ENCODE assay signal across 17 cellular contexts in the genomic region with DNA sequence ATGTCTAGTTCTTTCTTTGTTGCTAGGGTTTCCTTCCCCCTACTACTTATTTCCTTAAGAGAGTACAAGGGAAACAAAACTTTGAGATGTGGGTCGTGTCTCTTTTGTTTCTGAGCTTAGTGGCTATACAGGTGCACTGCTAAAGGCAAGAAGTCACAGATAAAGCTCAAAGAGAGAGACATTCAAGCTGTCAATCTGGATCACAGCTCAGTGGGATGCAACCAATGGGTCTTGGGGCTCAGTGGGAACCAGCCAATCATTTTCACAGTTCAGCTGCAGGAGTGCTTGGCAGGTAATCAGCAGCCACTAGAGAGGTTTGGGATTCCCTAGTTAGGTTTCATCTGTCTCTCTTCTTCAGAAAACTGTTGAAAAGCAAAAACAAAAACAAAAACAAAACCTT.
DNase-seq lines count a peak whose midpoint lies in the region; ATAC-seq and TF ChIP-seq lines count a peak whose summit lies in the region.
"Had no signal": no experiment of that assay in that cellular context is flagged by ENCODE, and none has a peak within 500 bp of the region (broad histone marks: within the 10 kb centered on the region; RNA-seq: fewer than 3 reads in every experiment).

No MANE protein-coding gene starts in this region.

- H3K27ac Mint-ChIP-seq in GM23338 (no peak overlapping the region), endodermal cell (no peak overlapping the region)
- H3K27ac Mint-ChIP-seq: B cell; CD4-positive, CD25-positive, alpha-beta regulatory T cell; CD8-positive, alpha-beta T cell; HFFc6 had no signal

- no peaks in the 10 kb centered on the region for H3K9me3 Mint-ChIP-seq in GM23338
- no peaks in the 10 kb centered on the region for H3K9me3 Mint-ChIP-seq in endodermal cell
- H3K9me3 Mint-ChIP-seq: CD8-positive, alpha-beta T cell had no signal

- H3K4me1 Mint-ChIP-seq in GM23338 (no peaks in the 10 kb centered on the region), endodermal cell (peaks cover 2% of the 10 kb centered on the region)
- H3K4me1 Mint-ChIP-seq: B cell; CD4-positive, CD25-positive, alpha-beta regulatory T cell had no signal

- no peak overlapping the region for H2AFZ ChIP-seq in GM23338

- no peaks in the 10 kb centered on the region for H3K9me2 ChIP-seq in GM23338 (ENCODE audit: insufficient read depth)

- H4K20me1 ChIP-seq in GM23338 (replicated peaks; ENCODE audit: insufficient read depth) = no peaks in the 10 kb centered on the region
- H4K20me1 ChIP-seq: BLaER1 had no signal

- H3K27ac ChIP-seq in GM23338 (ENCODE audit: low read depth) = no peak overlapping the region
- no peak overlapping the region for H3K27ac ChIP-seq in endodermal cell (ENCODE audit: low read depth, low read length)
- H3K27ac ChIP-seq: 22Rv1, BLaER1, C4-2B had no signal

- 67 to 69% methylated on average over 1 of the region's 1 CpG for WGBS in endodermal cell (ENCODE audit: insufficient coverage in 1 of 2, insufficient read length in 1 of 2), 2 experiments

- no peaks in the 10 kb centered on the region for H3K79me2 ChIP-seq in GM23338 (replicated peaks; ENCODE audit: insufficient read depth)

- H3K27me3 Mint-ChIP-seq in GM23338 (ENCODE audit: insufficient read depth, low read depth, poor library complexity) (no peaks in the 10 kb centered on the region), endodermal cell (ENCODE audit: insufficient read depth) (no peaks in the 10 kb centered on the region)
- H3K27me3 Mint-ChIP-seq: B cell had no signal

- no peaks in the 10 kb centered on the region for H3K27me3 ChIP-seq in GM23338 (ENCODE audit: insufficient read depth)
- no peaks in the 10 kb centered on the region for H3K27me3 ChIP-seq in endodermal cell (ENCODE audit: control insufficient read depth, insufficient read depth, low read length, poor library complexity, severe bottlenecking)
- H3K27me3 ChIP-seq: BLaER1 had no signal

- H3K4me3 Mint-ChIP-seq in GM23338 = no peak overlapping the region
- no peak overlapping the region for H3K4me3 Mint-ChIP-seq in endodermal cell
- H3K4me3 Mint-ChIP-seq: B cell; CD4-positive, CD25-positive, alpha-beta regulatory T cell; CD8-positive, alpha-beta T cell; HFFc6 had no signal

- no peak for TF ChIP-seq CTCF in GM23338 (conservative IDR thresholded peaks at IDR 0.05; ENCODE audit: low read depth in 2 of 2)
- no peak for TF ChIP-seq CTCF in endodermal cell (conservative IDR thresholded peaks at IDR 0.05)

- DNase-seq in GM23338 (ENCODE audit: low spot score) (peak; percentile 24), endodermal cell (peak; percentile 79), iPS-NIHi7 (ENCODE audit: extremely low spot score) (peak; percentile 35), NOMO-1 treated with dmso at 0.1 percent for 144 hours (lab: John Stamatoyannopoulos, UW; ENCODE audit: unreplicated experiment) (no peak), OCI-M2 (lab: John Stamatoyannopoulos, UW; ENCODE audit: unreplicated experiment) (no peak)
- DNase-seq: Caco-2; CD4-positive, CD25-positive, alpha-beta regulatory T cell; CD8-positive, alpha-beta T cell; DMS153; DND-41; HFFc6 had no signal

- H3K36me3 ChIP-seq in GM23338 (ENCODE audit: insufficient read depth) (no peaks in the 10 kb centered on the region), endodermal cell (ENCODE audit: control insufficient read depth, insufficient read depth, low read length) (no peaks in the 10 kb centered on the region)
- H3K36me3 ChIP-seq: BLaER1, HAP-1 had no signal

- H3F3A ChIP-seq in GM23338 (replicated peaks; ENCODE audit: low read depth) = no peaks in the 10 kb centered on the region

- no peak overlapping the region for H3K9ac ChIP-seq in endodermal cell (ENCODE audit: extremely low read depth, low read length, poor library complexity, severe bottlenecking)
- H3K9ac ChIP-seq: BLaER1 had no signal

- no peaks in the 10 kb centered on the region for H3K36me3 Mint-ChIP-seq in GM23338 (ENCODE audit: low read depth)
- no peaks in the 10 kb centered on the region for H3K36me3 Mint-ChIP-seq in endodermal cell (ENCODE audit: low read depth)
- H3K36me3 Mint-ChIP-seq: CD4-positive, CD25-positive, alpha-beta regulatory T cell; CD8-positive, alpha-beta T cell had no signal

- H3K4me1 ChIP-seq in GM23338 (ENCODE audit: insufficient read depth) (no peaks in the 10 kb centered on the region), endodermal cell (ENCODE audit: control insufficient read depth, insufficient read depth, low read length) (no peaks in the 10 kb centered on the region)
- H3K4me1 ChIP-seq: BLaER1, Caco-2, HAP-1 had no signal

- ATAC-seq in GM23338 (peak; percentile 73), HG03045 (IDR thresholded peaks at IDR 0.05; ENCODE audit: unreplicated experiment) (no peak)
- ATAC-seq: CD8-positive, alpha-beta T cell had no signal

- no peak overlapping the region for H3K4me3 ChIP-seq in GM23338
- no peak overlapping the region for H3K4me3 ChIP-seq in endodermal cell (ENCODE audit: low read length)
- H3K4me3 ChIP-seq: BLaER1, HAP-1 had no signal

- H3K4me2 ChIP-seq in GM23338 = no peak overlapping the region
- H3K4me2 ChIP-seq: BLaER1 had no signal

- H3K9me3 ChIP-seq in endodermal cell (ENCODE audit: control insufficient read depth, low read length) = no peaks in the 10 kb centered on the region
- H3K9me3 ChIP-seq: BLaER1, Caco-2, HAP-1 had no signal

TF ChIP-seq in GM23338, 12 proteins besides CTCF, POLR2A, EP300 and RAD21 (continues in another document):
- TF ChIP-seq, protein P1, sequence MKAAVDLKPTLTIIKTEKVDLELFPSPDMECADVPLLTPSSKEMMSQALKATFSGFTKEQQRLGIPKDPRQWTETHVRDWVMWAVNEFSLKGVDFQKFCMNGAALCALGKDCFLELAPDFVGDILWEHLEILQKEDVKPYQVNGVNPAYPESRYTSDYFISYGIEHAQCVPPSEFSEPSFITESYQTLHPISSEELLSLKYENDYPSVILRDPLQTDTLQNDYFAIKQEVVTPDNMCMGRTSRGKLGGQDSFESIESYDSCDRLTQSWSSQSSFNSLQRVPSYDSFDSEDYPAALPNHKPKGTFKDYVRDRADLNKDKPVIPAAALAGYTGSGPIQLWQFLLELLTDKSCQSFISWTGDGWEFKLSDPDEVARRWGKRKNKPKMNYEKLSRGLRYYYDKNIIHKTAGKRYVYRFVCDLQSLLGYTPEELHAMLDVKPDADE (IDR thresholded peaks at IDR 0.05) = no peak
- no peak for TF ChIP-seq ZNF114 (CRISPR knock-in tag; IDR thresholded peaks at IDR 0.05)
- TF ChIP-seq ZNF331 (CRISPR knock-in tag; IDR thresholded peaks at IDR 0.05; ENCODE audit: low read depth) = no peak
- TF ChIP-seq, protein P2, sequence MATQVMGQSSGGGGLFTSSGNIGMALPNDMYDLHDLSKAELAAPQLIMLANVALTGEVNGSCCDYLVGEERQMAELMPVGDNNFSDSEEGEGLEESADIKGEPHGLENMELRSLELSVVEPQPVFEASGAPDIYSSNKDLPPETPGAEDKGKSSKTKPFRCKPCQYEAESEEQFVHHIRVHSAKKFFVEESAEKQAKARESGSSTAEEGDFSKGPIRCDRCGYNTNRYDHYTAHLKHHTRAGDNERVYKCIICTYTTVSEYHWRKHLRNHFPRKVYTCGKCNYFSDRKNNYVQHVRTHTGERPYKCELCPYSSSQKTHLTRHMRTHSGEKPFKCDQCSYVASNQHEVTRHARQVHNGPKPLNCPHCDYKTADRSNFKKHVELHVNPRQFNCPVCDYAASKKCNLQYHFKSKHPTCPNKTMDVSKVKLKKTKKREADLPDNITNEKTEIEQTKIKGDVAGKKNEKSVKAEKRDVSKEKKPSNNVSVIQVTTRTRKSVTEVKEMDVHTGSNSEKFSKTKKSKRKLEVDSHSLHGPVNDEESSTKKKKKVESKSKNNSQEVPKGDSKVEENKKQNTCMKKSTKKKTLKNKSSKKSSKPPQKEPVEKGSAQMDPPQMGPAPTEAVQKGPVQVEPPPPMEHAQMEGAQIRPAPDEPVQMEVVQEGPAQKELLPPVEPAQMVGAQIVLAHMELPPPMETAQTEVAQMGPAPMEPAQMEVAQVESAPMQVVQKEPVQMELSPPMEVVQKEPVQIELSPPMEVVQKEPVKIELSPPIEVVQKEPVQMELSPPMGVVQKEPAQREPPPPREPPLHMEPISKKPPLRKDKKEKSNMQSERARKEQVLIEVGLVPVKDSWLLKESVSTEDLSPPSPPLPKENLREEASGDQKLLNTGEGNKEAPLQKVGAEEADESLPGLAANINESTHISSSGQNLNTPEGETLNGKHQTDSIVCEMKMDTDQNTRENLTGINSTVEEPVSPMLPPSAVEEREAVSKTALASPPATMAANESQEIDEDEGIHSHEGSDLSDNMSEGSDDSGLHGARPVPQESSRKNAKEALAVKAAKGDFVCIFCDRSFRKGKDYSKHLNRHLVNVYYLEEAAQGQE (IDR thresholded peaks at IDR 0.05; ENCODE audit: unreplicated experiment) = no peak
- TF ChIP-seq CREB1 (CRISPR knock-in tag; IDR thresholded peaks at IDR 0.05; ENCODE audit: low read depth) = no peak
- no peak for TF ChIP-seq EZH2 (IDR thresholded peaks at IDR 0.05; ENCODE audit: low read depth, unreplicated experiment)
- TF ChIP-seq STAT1 (IDR thresholded peaks at IDR 0.05; ENCODE audit: unreplicated experiment) = no peak
- TF ChIP-seq POLR2AphosphoS5 (IDR thresholded peaks at IDR 0.05; ENCODE audit: low read depth) = no peak
- TF ChIP-seq JUNB (IDR thresholded peaks at IDR 0.05; ENCODE audit: unreplicated experiment) = no peak

Comparison
In these comparisons a context has a peak if more than half of its experiments do, and no peak if none do; other contexts are left out.
1. DNase-seq: peak in GM23338 (single experiment), endodermal cell (single experiment) and iPS-NIHi7 (single experiment); none in NOMO-1 treated with dmso at 0.1 percent for 144 hours (single experiment) and OCI-M2 (single experiment).